12 cellular contexts compared by ENCODE assay signal in genomic region chr2:181632733-181633401, GRCh38. TPM values are rescaled to one million over a fixed set of nuclear protein-coding genes. Genes with fewer than 3 reads are reported as not detected.
DNase-seq lines count a peak whose midpoint lies in the region; ATAC-seq, FAIRE-seq and TF ChIP-seq lines count a peak whose summit lies in the region.
"Had no signal": no experiment of that assay in that cellular context is flagged by ENCODE, and none has a peak within 500 bp of the region (broad histone marks: within the 10 kb centered on the region; RNA-seq: fewer than 3 reads in every experiment).

No MANE protein-coding gene starts in this region.

- H3K4me3 ChIP-seq in heart right ventricle = no peak overlapping the region
- H3K4me3 ChIP-seq: SK-N-MC had no signal

- ATAC-seq in HG02678 (IDR thresholded peaks at IDR 0.05; ENCODE audit: unreplicated experiment) (peak; percentile 86), HG03460 (IDR thresholded peaks at IDR 0.05; ENCODE audit: unreplicated experiment) (peak; percentile 79), heart right ventricle (no peak)
- peak; percentile 72 to 91 for ATAC-seq in stimulated activated naive B cell treated with anti-CD40 and anti-IgM and Interleukin-4, amounts not matched to agents 10 μg/mL and 1 μg/mL and 100 μg/mL, for 72 hours (replicated peaks)
- ATAC-seq: activated CD8-positive, alpha-beta T cell treated with anti-CD3 and anti-CD28 coated beads for 36 hours had no signal

- DNase-seq in GM19239 (ENCODE audit: insufficient read length, low spot score) (no peak), iPS-NIHi7 (ENCODE audit: extremely low spot score) (no peak), heart right ventricle (no peak), GDM1 (lab: John Stamatoyannopoulos, UW) (no peak)
- peak; percentile 16 for DNase-seq in stimulated activated naive B cell treated with anti-CD40 and anti-IgM and Interleukin-4, amounts not matched to agents 10 μg/mL and 1 μg/mL and 100 μg/mL, for 72 hours
- DNase-seq: activated CD8-positive, alpha-beta T cell treated with anti-CD3 and anti-CD28 coated beads for 36 hours; DMS153 had no signal

- no peaks in the 10 kb centered on the region for H3K36me3 ChIP-seq in heart right ventricle

- 76% methylated on average over 4 of the region's 4 CpGs for WGBS in heart right ventricle, 2 donors

- H3K4me3 Mint-ChIP-seq in stimulated activated naive B cell treated with anti-CD40 and anti-IgM and Interleukin-4, amounts not matched to agents 10 μg/mL and 1 μg/mL and 100 μg/mL, for 72 hours = peak overlapping the region in 1 of 2 donors; percentile 3
- H3K4me3 Mint-ChIP-seq: activated CD8-positive, alpha-beta T cell treated with anti-CD3 and anti-CD28 coated beads for 36 hours had no signal

- FAIRE-seq in GM19239 (lab: Jason Lieb, UNC) = peak; percentile 82

- peak overlapping the region; percentile 42 for H3K27ac Mint-ChIP-seq in stimulated activated naive B cell treated with anti-CD40 and anti-IgM and Interleukin-4, amounts not matched to agents 10 μg/mL and 1 μg/mL and 100 μg/mL, for 72 hours
- H3K27ac Mint-ChIP-seq: activated CD8-positive, alpha-beta T cell treated with anti-CD3 and anti-CD28 coated beads for 36 hours had no signal

- H3K27ac ChIP-seq in heart right ventricle = no peak overlapping the region
- H3K27ac ChIP-seq: SK-N-MC had no signal

- no peaks in the 10 kb centered on the region for H3K9me3 ChIP-seq in heart right ventricle

- peaks cover 5 to 14% of the 10 kb centered on the region in 2 donors for H3K4me1 Mint-ChIP-seq in stimulated activated naive B cell treated with anti-CD40 and anti-IgM and Interleukin-4, amounts not matched to agents 10 μg/mL and 1 μg/mL and 100 μg/mL, for 72 hours

- intact Hi-C loops in heart right ventricle (cut with DNase I) = no loop called here

- H3K27me3 ChIP-seq in heart right ventricle = peaks cover 0 to 7% (median 0%) of the 10 kb centered on the region in 7 donors

- H3K36me3 Mint-ChIP-seq in stimulated activated naive B cell treated with anti-CD40 and anti-IgM and Interleukin-4, amounts not matched to agents 10 μg/mL and 1 μg/mL and 100 μg/mL, for 72 hours = no peaks in the 10 kb centered on the region

- peaks cover 0 to 9% of the 10 kb centered on the region in 2 donors for H3K27me3 Mint-ChIP-seq in stimulated activated naive B cell treated with anti-CD40 and anti-IgM and Interleukin-4, amounts not matched to agents 10 μg/mL and 1 μg/mL and 100 μg/mL, for 72 hours

- no peak for TF ChIP-seq CTCF in heart right ventricle (IDR thresholded peaks at IDR 0.05)

- H3K9me3 Mint-ChIP-seq in stimulated activated naive B cell treated with anti-CD40 and anti-IgM and Interleukin-4, amounts not matched to agents 10 μg/mL and 1 μg/mL and 100 μg/mL, for 72 hours = no peaks in the 10 kb centered on the region
- H3K9me3 Mint-ChIP-seq: activated CD8-positive, alpha-beta T cell treated with anti-CD3 and anti-CD28 coated beads for 36 hours had no signal

- no peaks in the 10 kb centered on the region for H3K4me1 ChIP-seq in heart right ventricle

RNA-seq across cellular contexts. Expression of gene CERKL, which starts 24.0 kb away (rescaled TPM):
- total RNA-seq in heart right ventricle = not detected
- not detected for polyA plus RNA-seq in heart right ventricle
- total RNA-seq: urinary bladder had no signal
- polyA plus RNA-seq: urinary bladder had no signal

RNA-seq across cellular contexts. Expression of gene NEUROD1, which starts 47.5 kb away (rescaled TPM):
- not detected for total RNA-seq in heart right ventricle
- polyA plus RNA-seq in heart right ventricle = not detected
- total RNA-seq: activated CD8-positive, alpha-beta T cell treated with anti-CD3 and anti-CD28 coated beads for 36 hours; mononuclear cell; urinary bladder had no signal
- polyA plus RNA-seq: urinary bladder had no signal

Comparison
In these comparisons a context has a peak if more than half of its experiments do, and no peak if none do; other contexts are left out.
1. ATAC-seq: peak in HG02678 (single experiment), HG03460 (single experiment) and stimulated activated naive B cell treated with anti-CD40 and anti-IgM and Interleukin-4, amounts not matched to agents 10 μg/mL and 1 μg/mL and 100 μg/mL, for 72 hours (2 of 2); none in heart right ventricle (0 of 8).